ENCODE assay signal across 23 cellular contexts in the genomic region with DNA sequence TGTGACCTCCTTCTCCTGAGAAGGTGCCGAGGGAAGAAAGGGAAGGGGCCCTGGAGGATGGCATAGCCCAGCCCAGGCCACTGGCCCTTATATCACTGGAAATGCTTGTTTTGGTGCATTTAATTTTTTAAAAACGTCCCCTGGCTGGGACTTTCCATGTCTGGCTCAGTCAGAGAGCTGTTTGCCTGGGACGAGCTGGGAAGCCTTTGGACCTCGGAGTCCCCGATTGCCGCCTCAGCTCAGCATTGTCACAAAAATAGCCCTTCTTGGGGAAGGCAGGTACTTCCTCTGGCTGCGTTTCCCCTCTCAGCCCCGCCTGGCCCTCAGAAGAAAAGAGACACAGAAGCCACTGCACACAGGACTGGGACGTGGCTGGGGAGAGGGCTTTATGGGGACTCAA. TPM values are rescaled to one million over a fixed set of nuclear protein-coding genes. Genes with fewer than 3 reads are reported as not detected.
DNase-seq lines count a peak whose midpoint lies in the region; ATAC-seq, FAIRE-seq and TF ChIP-seq lines count a peak whose summit lies in the region.
"Had no signal": no experiment of that assay in that cellular context is flagged by ENCODE, and none has a peak within 500 bp of the region (broad histone marks: within the 10 kb centered on the region; RNA-seq: fewer than 3 reads in every experiment).

No MANE protein-coding gene starts in this region.

- H3K79me2 ChIP-seq in astrocyte (ENCODE audit: insufficient read depth, low read length), result no peaks in the 10 kb centered on the region

- no peak overlapping the region for H3K9ac ChIP-seq in astrocyte (ENCODE audit: low read length)

- H3K27ac ChIP-seq in astrocyte (ENCODE audit: low read depth, low read length) (no peak overlapping the region), spleen (no peak overlapping the region)
- H3K27ac ChIP-seq: 22Rv1, body of pancreas, prostate gland had no signal

- H2AFZ ChIP-seq in astrocyte (ENCODE audit: low read depth, low read length), result peak overlapping the region; percentile 52

- DNase-seq in NOMO-1 (lab: John Stamatoyannopoulos, UW; ENCODE audit: unreplicated experiment in 2 of 2) (peak; percentile 14 to 37), NOMO-1 treated with dmso at 0.1 percent for 144 hours (lab: John Stamatoyannopoulos, UW; ENCODE audit: unreplicated experiment) (no peak), astrocyte (ENCODE audit: low read depth) (no peak), left ventricle myocardium superior (no peak), spleen (peak; percentile 65), NCI-H774 (lab: John Stamatoyannopoulos, UW) (no peak)
- DNase-seq: activated CD8-positive, alpha-beta memory T cell treated with anti-CD3 and anti-CD28 coated beads for 24 hours; activated T-cell treated with anti-CD3 and anti-CD28 coated beads, Interleukin-2, amount 50 U/mL, for 72 hours; Calu3; foreskin melanocyte; HCEC 1CT; Karpas-422; NCI-H1930; Peyer's patch had no signal

- no peak overlapping the region for H3K27ac Mint-ChIP-seq in astrocyte (ENCODE audit: unreplicated experiment)
- H3K27ac Mint-ChIP-seq: activated naive CD4-positive, alpha-beta T cell treated with anti-CD3 and anti-CD28 coated beads, Interleukin-2, amount 50 U/mL, for 72 hours; activated T-cell treated with anti-CD3 and anti-CD28 coated beads, Interleukin-2, amount 50 U/mL, for 72 hours had no signal

- H3K36me3 Mint-ChIP-seq in astrocyte (ENCODE audit: low read depth, unreplicated experiment), result no peaks in the 10 kb centered on the region
- H3K36me3 Mint-ChIP-seq: activated naive CD4-positive, alpha-beta T cell treated with anti-CD3 and anti-CD28 coated beads, Interleukin-2, amount 50 U/mL, for 72 hours had no signal

- H3K27me3 ChIP-seq in astrocyte (ENCODE audit: insufficient read depth, low read length) (no peaks in the 10 kb centered on the region), spleen (replicated peaks in 1 of 7) (peaks cover 0 to 88% (median 8%) of the 10 kb centered on the region in 7 donors)
- H3K27me3 ChIP-seq: body of pancreas, Peyer's patch had no signal

- H3K36me3 ChIP-seq in astrocyte (ENCODE audit: insufficient read depth, low read length), result no peaks in the 10 kb centered on the region
- no peaks in the 10 kb centered on the region for H3K36me3 ChIP-seq in spleen
- H3K36me3 ChIP-seq: Peyer's patch, prostate gland had no signal

- FAIRE-seq in astrocyte (lab: Jason Lieb, UNC), result no peak

- no peak overlapping the region for H3K4me3 Mint-ChIP-seq in astrocyte (ENCODE audit: unreplicated experiment)
- H3K4me3 Mint-ChIP-seq: activated T-cell treated with anti-CD3 and anti-CD28 coated beads, Interleukin-2, amount 50 U/mL, for 72 hours; neural crest cell had no signal

- H3K4me2 ChIP-seq in astrocyte (ENCODE audit: low read length), result no peak overlapping the region

- H3K9me3 ChIP-seq in astrocyte (ENCODE audit: insufficient read depth, low read depth, low read length) (no peaks in the 10 kb centered on the region), spleen (no peaks in the 10 kb centered on the region)
- H3K9me3 ChIP-seq: body of pancreas, Peyer's patch, prostate gland had no signal

- peaks cover 6% of the 10 kb centered on the region for H3K4me1 Mint-ChIP-seq in astrocyte (ENCODE audit: low read depth, unreplicated experiment)

- peaks cover 17% of the 10 kb centered on the region for H3K27me3 Mint-ChIP-seq in astrocyte (ENCODE audit: low read depth, unreplicated experiment)

- H3K4me3 ChIP-seq in astrocyte (ENCODE audit: insufficient read depth, low read depth, low read length) (no peak overlapping the region), spleen (no peak overlapping the region)
- H3K4me3 ChIP-seq: body of pancreas, Peyer's patch, prostate gland, skin epidermis had no signal

- intact Hi-C loops in left ventricle myocardium superior (cut with micrococcal nuclease) (no loop called here), spleen (cut with DNase I; ENCODE audit: low total_unique reads) (no loop called here)

- WGBS in spleen, 5 donors, result 11 to 21% (median 20%) methylated on average over 9 of the region's 9 CpGs

- TF ChIP-seq CTCF in astrocyte (IDR thresholded peaks at IDR 0.05; ENCODE audit: insufficient read depth, low read depth, low read length) (no peak), spleen (IDR thresholded peaks at IDR 0.05 in 8 of 11, conservative IDR thresholded peaks at IDR 0.05 in 3 of 11) (no peak)

- H3K4me1 ChIP-seq in astrocyte (ENCODE audit: insufficient read depth, low read length), result no peaks in the 10 kb centered on the region
- H3K4me1 ChIP-seq in spleen, result peaks cover 0 to 12% (median 9%) of the 10 kb centered on the region in 6 donors
- H3K4me1 ChIP-seq: body of pancreas, Peyer's patch, prostate gland had no signal

- H3K9me3 Mint-ChIP-seq in astrocyte (ENCODE audit: unreplicated experiment), result no peaks in the 10 kb centered on the region
- H3K9me3 Mint-ChIP-seq: activated naive CD4-positive, alpha-beta T cell treated with anti-CD3 and anti-CD28 coated beads, Interleukin-2, amount 50 U/mL, for 72 hours; activated T-cell treated with anti-CD3 and anti-CD28 coated beads, Interleukin-2, amount 50 U/mL, for 72 hours; neural crest cell had no signal

- peak; percentile 78 for ATAC-seq in left ventricle myocardium superior
- ATAC-seq in GM21737 (IDR thresholded peaks at IDR 0.05; ENCODE audit: unreplicated experiment), result no peak
- no peak for ATAC-seq in GM21360 (IDR thresholded peaks at IDR 0.05; ENCODE audit: unreplicated experiment)
- ATAC-seq: activated CD4-positive, CD25-positive, alpha-beta regulatory T cell treated with anti-CD3 and anti-CD28 coated beads, Interleukin-2, amount 50 U/mL, for 24 hours; activated naive CD4-positive, alpha-beta T cell treated with anti-CD3 and anti-CD28 coated beads, Interleukin-2, amount 50 U/mL, for 72 hours; activated T-cell treated with anti-CD3 and anti-CD28 coated beads, Interleukin-2, amount 50 U/mL, for 72 hours; body of pancreas had no signal

- H4K20me1 ChIP-seq in astrocyte (ENCODE audit: insufficient read depth, low read length), result no peaks in the 10 kb centered on the region

- no peak for TF ChIP-seq POLR2A in spleen (IDR thresholded peaks at IDR 0.05)

RNA-seq across cellular contexts. Expression of gene MXI1, which starts 31.3 kb away (rescaled TPM):
- total RNA-seq in astrocyte (31.5 and 35.4 TPM in 2 replicates), left ventricle myocardium superior (79.8 TPM), spleen (10 to 100 TPM; 10.6 to 49.4 (median 20.7) TPM)
- polyA plus RNA-seq in spleen, result 1 to 10 TPM; 6.8 to 9.8 (median 8.8) TPM

Comparison
In these comparisons a context has a peak if more than half of its experiments do, and no peak if none do; other contexts are left out.
1. DNase-seq: peak in NOMO-1 (2 of 2) and spleen (single experiment); none in NOMO-1 treated with dmso at 0.1 percent for 144 hours (single experiment), astrocyte (single experiment), left ventricle myocardium superior (single experiment) and NCI-H774 (single experiment).